ENCODE assay signal across 8 cellular contexts in genomic region chr15:101088788-101089578, GRCh38.
DNase-seq lines count a peak whose midpoint lies in the region; ATAC-seq and TF ChIP-seq lines count a peak whose summit lies in the region.

No MANE protein-coding gene starts in this region.

- no peak overlapping the region for H3K4me3 ChIP-seq in RWPE2 (ENCODE audit: severe bottlenecking)
- H3K4me3 ChIP-seq in prostate gland = peak overlapping the region in 1 of 2 donors; percentile 29

- H3K4me1 ChIP-seq in RWPE2 (ENCODE audit: insufficient read depth, poor library complexity, severe bottlenecking) = no peaks in the 10 kb centered on the region
- H3K4me1 ChIP-seq in prostate gland (replicated peaks) = no peaks in the 10 kb centered on the region

- H3K9me3 ChIP-seq in RWPE2 (ENCODE audit: severe bottlenecking) = no peaks in the 10 kb centered on the region
- H3K9me3 ChIP-seq in prostate gland = no peaks in the 10 kb centered on the region

- no peaks in the 10 kb centered on the region for H3K36me3 ChIP-seq in RWPE2 (ENCODE audit: low read depth)
- no peaks in the 10 kb centered on the region for H3K36me3 ChIP-seq in prostate gland

- 31% methylated on average over 42 of the region's 42 CpGs for WGBS in prostate gland

- intact Hi-C loops in head of caudate nucleus (cut with DNase I) = loop anchor here (2.0 kb wide), 1 partner anchor 164 kb away; the partner anchor contains the start of gene CHSY1
- intact Hi-C loops in prostate gland (cut with DNase I) = loop anchor here (2.0 to 5.0 kb wide), 2 partner anchors 72 to 164 kb away; partner anchors contain the start of gene CHSY1

- no peak for DNase-seq in AG09319 (ENCODE audit: extremely low read depth, low read depth)
- peak; percentile 72 for DNase-seq in RWPE2 (ENCODE audit: low spot score)
- DNase-seq in activated gamma-delta T cell treated with Interleukin-2 at 50 U/mL for 16 hours = peak; percentile 78
- DNase-seq in head of caudate nucleus = peak in 40 of 42 donors; percentile 27 to 87 (median 70)
- peak; percentile 59 for DNase-seq in prostate gland (ENCODE audit: low spot score)
- peak; percentile 79 for DNase-seq in ureter (ENCODE audit: low spot score)

- peak; percentile 68 for TF ChIP-seq CTCF in AG09319 (IDR thresholded peaks at IDR 0.05; ENCODE audit: low read depth, low read length)
- TF ChIP-seq CTCF in RWPE2 (IDR thresholded peaks at IDR 0.05; ENCODE audit: poor library complexity, severe bottlenecking) = peak; percentile 100
- TF ChIP-seq CTCF in prostate gland (IDR thresholded peaks at IDR 0.05) = peak; percentile 98 to 99 (median 98)

- ATAC-seq in GM18867 (IDR thresholded peaks at IDR 0.05; ENCODE audit: unreplicated experiment) = peak; percentile 86
- peak; percentile 75 for ATAC-seq in HG03565 (IDR thresholded peaks at IDR 0.05; ENCODE audit: unreplicated experiment)
- peak; percentile 85 for ATAC-seq in RWPE2 (ENCODE audit: low read depth)

- TF ChIP-seq POLR2A in prostate gland (IDR thresholded peaks at IDR 0.05) = no peak

- H3K27ac ChIP-seq in RWPE2 (ENCODE audit: poor library complexity, severe bottlenecking) = no peak overlapping the region
- H3K27ac ChIP-seq in prostate gland = peak overlapping the region in 1 of 2 donors; percentile 16

- H3K27me3 ChIP-seq in RWPE2 (ENCODE audit: insufficient read depth, poor library complexity, severe bottlenecking) (no peaks in the 10 kb centered on the region), prostate gland (replicated peaks; ENCODE audit: insufficient read depth) (no peaks in the 10 kb centered on the region)
